Comparison of ENCODE assay signal across 4 cellular contexts in genomic region chr12:75541-75940, GRCh38. TPM values are rescaled to one million over a fixed set of nuclear protein-coding genes. Genes with fewer than 3 reads are reported as not detected.
"Had no signal": no experiment of that assay in that cellular context is flagged by ENCODE, and none has a peak within 500 bp of the region (broad histone marks: within the 10 kb centered on the region; RNA-seq: fewer than 3 reads in every experiment).

No MANE protein-coding gene starts in this region.

RNA-seq across cellular contexts. Expression of gene IQSEC3, which starts 9.0 kb away (rescaled TPM):
- total RNA-seq: LHCN-M2, M059J, MCF 10A, NCI-H460 had no signal
